In genomic region chr3:195467641-195468390, GRCh38 we compare ENCODE assay signal across 14 cellular contexts. TPM values are rescaled to one million over a fixed set of nuclear protein-coding genes. Genes with fewer than 3 reads are reported as not detected.
DNase-seq lines count a peak whose midpoint lies in the region; ATAC-seq and TF ChIP-seq lines count a peak whose summit lies in the region.
"Had no signal": no experiment of that assay in that cellular context is flagged by ENCODE, and none has a peak within 500 bp of the region (broad histone marks: within the 10 kb centered on the region; RNA-seq: fewer than 3 reads in every experiment).

No MANE protein-coding gene starts in this region.

- H3F3A ChIP-seq in GM23248 (ENCODE audit: insufficient read depth) = 0 out of 2 replicates have a peak, but pooled peaks cover 8% of the 10 kb centered on the region

- DNase-seq in AG08396 (ENCODE audit: low spot score) (peak; percentile 39), GM23248 (peak; percentile 52), kidney epithelial cell (ENCODE audit: low read depth) (peak; percentile 47), NCI-H2196 (lab: John Stamatoyannopoulos, UW; ENCODE audit: unreplicated experiment) (no peak), DMS53 treated with DMSO at 0.1 percent for 48 hours (lab: John Stamatoyannopoulos, UW; ENCODE audit: unreplicated experiment) (no peak), NCI-H128 (lab: John Stamatoyannopoulos, UW; ENCODE audit: unreplicated experiment) (no peak)
- DNase-seq in stimulated activated CD4-positive, alpha-beta T cell treated with anti-CD3 and anti-CD28 coated beads, Interleukin-2, amount 100 ng/mL, for 48 hours = no peak
- DNase-seq: CD4-positive, alpha-beta memory T cell; MG63; NCI-H2171; retina; substantia nigra had no signal

- H3K4me3 Mint-ChIP-seq in activated T-helper 17 cell treated with anti-CD3 and anti-CD28 coated beads, Interleukin-2, amount 50 U/mL, for 72 hours = peak overlapping the region; percentile 78
- H3K4me3 Mint-ChIP-seq: CD4-positive, alpha-beta memory T cell had no signal

- peaks cover 6% of the 10 kb centered on the region for H3K36me3 Mint-ChIP-seq in activated T-helper 17 cell treated with anti-CD3 and anti-CD28 coated beads, Interleukin-2, amount 50 U/mL, for 72 hours (ENCODE audit: low read depth)

- in situ Hi-C loops in GM23248 (cut with MboI) = no loop called here

- H3K9ac ChIP-seq in GM23248 = no peak overlapping the region

- H3K9me3 Mint-ChIP-seq in activated T-helper 17 cell treated with anti-CD3 and anti-CD28 coated beads, Interleukin-2, amount 50 U/mL, for 72 hours = peaks cover 14% of the 10 kb centered on the region

- no peak overlapping the region for H3K4me2 ChIP-seq in GM23248 (ENCODE audit: unreplicated experiment)

- H3K27ac Mint-ChIP-seq in activated T-helper 17 cell treated with anti-CD3 and anti-CD28 coated beads, Interleukin-2, amount 50 U/mL, for 72 hours = peak overlapping the region; percentile 97

- H4K20me1 ChIP-seq in GM23248 (ENCODE audit: insufficient read depth) = no peaks in the 10 kb centered on the region

- peak; percentile 96 for ATAC-seq in activated T-helper 17 cell treated with anti-CD3 and anti-CD28 coated beads, Interleukin-2, amount 50 U/mL, for 72 hours (replicated peaks)

- H2AFZ ChIP-seq in GM23248 = no peak overlapping the region

- H3K9me3 ChIP-seq in GM23248 (ENCODE audit: low read depth) = no peaks in the 10 kb centered on the region
- H3K9me3 ChIP-seq: esophagus muscularis mucosa had no signal

- peaks cover 14% of the 10 kb centered on the region for H3K4me1 Mint-ChIP-seq in activated T-helper 17 cell treated with anti-CD3 and anti-CD28 coated beads, Interleukin-2, amount 50 U/mL, for 72 hours

- H3K4me1 ChIP-seq in GM23248 (ENCODE audit: insufficient read depth) = no peaks in the 10 kb centered on the region

- H3K9me2 ChIP-seq in GM23248 (ENCODE audit: insufficient read depth) = no peaks in the 10 kb centered on the region

- 74 to 82% methylated on average over 5 of the region's 5 CpGs for WGBS in GM23248 (ENCODE audit: low coverage in 1 of 2, low lambda C conversion rate in 2 of 2, missing lambda C conversion rate in 2 of 2), 2 experiments

- no peak overlapping the region for H3K27ac ChIP-seq in GM23248
- H3K27ac ChIP-seq: esophagus muscularis mucosa had no signal

- no peaks in the 10 kb centered on the region for H3K27me3 Mint-ChIP-seq in activated T-helper 17 cell treated with anti-CD3 and anti-CD28 coated beads, Interleukin-2, amount 50 U/mL, for 72 hours

- 0 out of 2 replicates have a peak, but pooled peaks cover 10% of the 10 kb centered on the region for H3K27me3 ChIP-seq in GM23248 (replicated peaks; ENCODE audit: insufficient read depth)
- H3K27me3 ChIP-seq in kidney epithelial cell (ENCODE audit: control insufficient read depth, insufficient read depth, low read length) = no peaks in the 10 kb centered on the region
- H3K27me3 ChIP-seq: esophagus muscularis mucosa had no signal

- H3K79me2 ChIP-seq in GM23248 (ENCODE audit: insufficient read depth) = no peaks in the 10 kb centered on the region

- H3K36me3 ChIP-seq in GM23248 (ENCODE audit: low read depth) = no peaks in the 10 kb centered on the region
- no peaks in the 10 kb centered on the region for H3K36me3 ChIP-seq in kidney epithelial cell (ENCODE audit: control insufficient read depth, insufficient read depth, low read length)
- H3K36me3 ChIP-seq: esophagus muscularis mucosa, MG63 had no signal

- no peak overlapping the region for H3K4me3 ChIP-seq in GM23248
- H3K4me3 ChIP-seq in kidney epithelial cell (ENCODE audit: low read depth, low read length) = no peak overlapping the region
- H3K4me3 ChIP-seq: esophagus muscularis mucosa, MG63 had no signal

- no peak for TF ChIP-seq CTCF in kidney epithelial cell (IDR thresholded peaks at IDR 0.05; ENCODE audit: insufficient read depth, low read length, poor library complexity, severe bottlenecking)

RNA-seq across cellular contexts. Expression of gene ACAP2, which starts 25.0 kb away (rescaled TPM):
- total RNA-seq in GM23248 (2014; rRNA removed; shearing (Covaris generic)) = 47.8 and 50.5 TPM in 2 replicates
- 49.9 and 57.8 TPM in 2 replicates for polyA plus RNA-seq in GM23248 (2016; fragmentation: Nextera tagmentation; extraction: Ambion mirVana)
- total RNA-seq in activated T-helper 17 cell treated with anti-CD3 and anti-CD28 coated beads, Interleukin-2, amount 50 U/mL, for 72 hours = 10 to 100 TPM; 58.0 to 74.0 TPM
- total RNA-seq in kidney epithelial cell = 38.3 and 39.0 TPM in 2 replicates

Comparison
In these comparisons a context has a peak if more than half of its experiments do, and no peak if none do; other contexts are left out.
1. DNase-seq: peak in AG08396 (single experiment), GM23248 (single experiment) and kidney epithelial cell (single experiment); none in NCI-H2196 (single experiment), stimulated activated CD4-positive, alpha-beta T cell treated with anti-CD3 and anti-CD28 coated beads, Interleukin-2, amount 100 ng/mL, for 48 hours (0 of 2), DMS53 treated with DMSO at 0.1 percent for 48 hours (single experiment) and NCI-H128 (single experiment).